In genomic region chr5:149152317-149152746, GRCh38 we compare ENCODE assay signal across 1 cellular context.
TF ChIP-seq lines count a peak whose summit lies in the region.

No MANE protein-coding gene starts in this region.

TF ChIP-seq in HepG2, 621 proteins besides CTCF, POLR2A, EP300 and RAD21 (continued from another document and continues in another):
- TF ChIP-seq, protein P1, sequence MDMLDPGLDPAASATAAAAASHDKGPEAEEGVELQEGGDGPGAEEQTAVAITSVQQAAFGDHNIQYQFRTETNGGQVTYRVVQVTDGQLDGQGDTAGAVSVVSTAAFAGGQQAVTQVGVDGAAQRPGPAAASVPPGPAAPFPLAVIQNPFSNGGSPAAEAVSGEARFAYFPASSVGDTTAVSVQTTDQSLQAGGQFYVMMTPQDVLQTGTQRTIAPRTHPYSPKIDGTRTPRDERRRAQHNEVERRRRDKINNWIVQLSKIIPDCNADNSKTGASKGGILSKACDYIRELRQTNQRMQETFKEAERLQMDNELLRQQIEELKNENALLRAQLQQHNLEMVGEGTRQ (IDR thresholded peaks at IDR 0.05; ENCODE audit: low read depth, low read length): no peak
- TF ChIP-seq, protein P1 (CRISPR knock-in tag; IDR thresholded peaks at IDR 0.05; ENCODE audit: borderline replicate concordance): no peak
- TF ChIP-seq SNAI1 (CRISPR knock-in tag; IDR thresholded peaks at IDR 0.05; ENCODE audit: borderline replicate concordance): no peak
- peak; percentile 31; the same call in 1 of the 2 replicates for TF ChIP-seq PITX1 (CRISPR knock-in tag; IDR thresholded peaks at IDR 0.05)
- no peak for TF ChIP-seq ZBTB49 (CRISPR knock-in tag; IDR thresholded peaks at IDR 0.05; ENCODE audit: borderline replicate concordance)
- no peak for TF ChIP-seq ZFY (CRISPR knock-in tag; IDR thresholded peaks at IDR 0.05)
- TF ChIP-seq RNF2 (conservative IDR thresholded peaks at IDR 0.05; ENCODE audit: low read depth): no peak
- TF ChIP-seq FOXA3 (CRISPR knock-in tag; IDR thresholded peaks at IDR 0.05): peak; percentile 90
- TF ChIP-seq ZNF160 (CRISPR knock-in tag; IDR thresholded peaks at IDR 0.05): no peak
- TF ChIP-seq ZNF569 (CRISPR knock-in tag; IDR thresholded peaks at IDR 0.05; ENCODE audit: borderline replicate concordance): no peak
- no peak for TF ChIP-seq TIGD3 (CRISPR knock-in tag; IDR thresholded peaks at IDR 0.05; ENCODE audit: borderline replicate concordance)
- TF ChIP-seq PAWR (CRISPR knock-in tag; IDR thresholded peaks at IDR 0.05; ENCODE audit: borderline replicate concordance): no peak
- peak; percentile 39; the same call in 1 of the 2 replicates for TF ChIP-seq KDM6A (CRISPR knock-in tag; IDR thresholded peaks at IDR 0.05; ENCODE audit: low read depth)
- TF ChIP-seq ZMYM4 (CRISPR knock-in tag; IDR thresholded peaks at IDR 0.05): peak; percentile 74; the same call in 1 of the 2 replicates
- no peak for TF ChIP-seq SATB2 (CRISPR knock-in tag; IDR thresholded peaks at IDR 0.05)
- TF ChIP-seq ZNF18 (CRISPR knock-in tag; IDR thresholded peaks at IDR 0.05; ENCODE audit: insufficient replicate concordance): no peak
- no peak for TF ChIP-seq STAT5B (CRISPR knock-in tag; IDR thresholded peaks at IDR 0.05)
- TF ChIP-seq ELF4 (CRISPR knock-in tag; IDR thresholded peaks at IDR 0.05; ENCODE audit: borderline replicate concordance): no peak
- peak; percentile 85; the same call in 1 of the 2 replicates for TF ChIP-seq ERF (CRISPR knock-in tag; IDR thresholded peaks at IDR 0.05)
- peak; percentile 59; the same call in 1 of the 2 replicates for TF ChIP-seq MLX (CRISPR knock-in tag; IDR thresholded peaks at IDR 0.05)
- no peak for TF ChIP-seq ZSCAN12 (CRISPR knock-in tag; IDR thresholded peaks at IDR 0.05)
- TF ChIP-seq KLF13 (CRISPR knock-in tag; IDR thresholded peaks at IDR 0.05): no peak
- TF ChIP-seq, protein P2, sequence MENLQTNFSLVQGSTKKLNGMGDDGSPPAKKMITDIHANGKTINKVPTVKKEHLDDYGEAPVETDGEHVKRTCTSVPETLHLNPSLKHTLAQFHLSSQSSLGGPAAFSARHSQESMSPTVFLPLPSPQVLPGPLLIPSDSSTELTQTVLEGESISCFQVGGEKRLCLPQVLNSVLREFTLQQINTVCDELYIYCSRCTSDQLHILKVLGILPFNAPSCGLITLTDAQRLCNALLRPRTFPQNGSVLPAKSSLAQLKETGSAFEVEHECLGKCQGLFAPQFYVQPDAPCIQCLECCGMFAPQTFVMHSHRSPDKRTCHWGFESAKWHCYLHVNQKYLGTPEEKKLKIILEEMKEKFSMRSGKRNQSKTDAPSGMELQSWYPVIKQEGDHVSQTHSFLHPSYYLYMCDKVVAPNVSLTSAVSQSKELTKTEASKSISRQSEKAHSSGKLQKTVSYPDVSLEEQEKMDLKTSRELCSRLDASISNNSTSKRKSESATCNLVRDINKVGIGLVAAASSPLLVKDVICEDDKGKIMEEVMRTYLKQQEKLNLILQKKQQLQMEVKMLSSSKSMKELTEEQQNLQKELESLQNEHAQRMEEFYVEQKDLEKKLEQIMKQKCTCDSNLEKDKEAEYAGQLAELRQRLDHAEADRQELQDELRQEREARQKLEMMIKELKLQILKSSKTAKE (CRISPR knock-in tag; IDR thresholded peaks at IDR 0.05; ENCODE audit: borderline replicate concordance): no peak
- no peak for TF ChIP-seq ZSCAN20 (CRISPR knock-in tag; IDR thresholded peaks at IDR 0.05; ENCODE audit: borderline replicate concordance)
- 0 out of 2 replicates have a peak, but pooled peaks have one; percentile 81 for TF ChIP-seq ZKSCAN8 (CRISPR knock-in tag; IDR thresholded peaks at IDR 0.05; ENCODE audit: borderline replicate concordance)
- no peak for TF ChIP-seq ZNF451 (CRISPR knock-in tag; IDR thresholded peaks at IDR 0.05)
- no peak for TF ChIP-seq ZNF572 (CRISPR knock-in tag; IDR thresholded peaks at IDR 0.05)
- no peak for TF ChIP-seq ZNF143 (CRISPR knock-in tag; IDR thresholded peaks at IDR 0.05)
- TF ChIP-seq SP4 (CRISPR knock-in tag; IDR thresholded peaks at IDR 0.05): no peak
- no peak for TF ChIP-seq MZF1 (CRISPR knock-in tag; IDR thresholded peaks at IDR 0.05; ENCODE audit: borderline replicate concordance)
- no peak for TF ChIP-seq KAT7 (CRISPR knock-in tag; IDR thresholded peaks at IDR 0.05; ENCODE audit: borderline replicate concordance)
- no peak for TF ChIP-seq ZEB1 (IDR thresholded peaks at IDR 0.05; ENCODE audit: insufficient replicate concordance, low read depth)
- TF ChIP-seq GABPA (IDR thresholded peaks at IDR 0.05; ENCODE audit: low read depth, low read length): peak; percentile 23; the same call in 1 of the 2 replicates
- peak; percentile 89 for TF ChIP-seq GABPA (CRISPR knock-in tag; IDR thresholded peaks at IDR 0.05; ENCODE audit: low read depth)
- no peak for TF ChIP-seq ONECUT2 (CRISPR knock-in tag; IDR thresholded peaks at IDR 0.05)
- TF ChIP-seq ZNF333 (CRISPR knock-in tag; IDR thresholded peaks at IDR 0.05; ENCODE audit: borderline replicate concordance): no peak
- TF ChIP-seq ZBTB26 (CRISPR knock-in tag; IDR thresholded peaks at IDR 0.05; ENCODE audit: borderline replicate concordance): peak; percentile 92
- TF ChIP-seq HIC2 (CRISPR knock-in tag; IDR thresholded peaks at IDR 0.05; ENCODE audit: low read depth): no peak
- no peak for TF ChIP-seq NFE2L2 (IDR thresholded peaks at IDR 0.05; ENCODE audit: low read length)
- TF ChIP-seq ZNF547 (CRISPR knock-in tag; IDR thresholded peaks at IDR 0.05): no peak
- no peak for TF ChIP-seq ZNF282 (IDR thresholded peaks at IDR 0.05; ENCODE audit: partially characterized antibody)
- no peak for TF ChIP-seq JARID2 (CRISPR knock-in tag; IDR thresholded peaks at IDR 0.05; ENCODE audit: insufficient replicate concordance)
- no peak for TF ChIP-seq MXD4 (CRISPR knock-in tag; IDR thresholded peaks at IDR 0.05)
- TF ChIP-seq PLRG1 (conservative IDR thresholded peaks at IDR 0.05): no peak
- peak; percentile 68; the same call in 1 of the 2 replicates for TF ChIP-seq SIX1 (CRISPR knock-in tag; IDR thresholded peaks at IDR 0.05; ENCODE audit: borderline replicate concordance)
- TF ChIP-seq ELF1 (CRISPR knock-in tag; IDR thresholded peaks at IDR 0.05): 0 out of 2 replicates have a peak, but pooled peaks have one; percentile 21
- no peak for TF ChIP-seq MTF1 (CRISPR knock-in tag; IDR thresholded peaks at IDR 0.05)
- TF ChIP-seq ZNF878 (CRISPR knock-in tag; IDR thresholded peaks at IDR 0.05): peak; percentile 65; the same call in 1 of the 2 replicates
- TF ChIP-seq ZNF720 (CRISPR knock-in tag; IDR thresholded peaks at IDR 0.05): no peak
- peak; percentile 25; the same call in 1 of the 2 replicates for TF ChIP-seq YEATS2 (CRISPR knock-in tag; IDR thresholded peaks at IDR 0.05; ENCODE audit: borderline replicate concordance)
- peak; percentile 29; the same call in 1 of the 2 replicates for TF ChIP-seq NFKBIZ (CRISPR knock-in tag; IDR thresholded peaks at IDR 0.05)
- no peak for TF ChIP-seq AGO2 (optimal IDR thresholded peaks at IDR 0.05; ENCODE audit: low read depth, low read length)
- peak; percentile 69 for TF ChIP-seq NFIC (IDR thresholded peaks at IDR 0.05; ENCODE audit: low read length)
- TF ChIP-seq TCF12 (IDR thresholded peaks at IDR 0.05): no peak
- TF ChIP-seq TCF12 (CRISPR knock-in tag; IDR thresholded peaks at IDR 0.05): no peak
- TF ChIP-seq ZNF576 (CRISPR knock-in tag; IDR thresholded peaks at IDR 0.05): no peak
- TF ChIP-seq SMARCE1 (IDR thresholded peaks at IDR 0.05; ENCODE audit: borderline replicate concordance): no peak
- peak; percentile 72; the same call in 1 of the 2 replicates for TF ChIP-seq HDAC2 (CRISPR knock-in tag; IDR thresholded peaks at IDR 0.05)
- TF ChIP-seq ZNF589 (CRISPR knock-in tag; conservative IDR thresholded peaks at IDR 0.05): no peak
- TF ChIP-seq TSC22D2 (CRISPR knock-in tag; IDR thresholded peaks at IDR 0.05; ENCODE audit: borderline replicate concordance): no peak
- no peak for TF ChIP-seq EED (CRISPR knock-in tag; IDR thresholded peaks at IDR 0.05)
- no peak for TF ChIP-seq ZNF713 (CRISPR knock-in tag; IDR thresholded peaks at IDR 0.05)
- TF ChIP-seq ZNF564 (CRISPR knock-in tag; IDR thresholded peaks at IDR 0.05): no peak
